Comparison of ENCODE assay signal across 8 cellular contexts in the genomic region with DNA sequence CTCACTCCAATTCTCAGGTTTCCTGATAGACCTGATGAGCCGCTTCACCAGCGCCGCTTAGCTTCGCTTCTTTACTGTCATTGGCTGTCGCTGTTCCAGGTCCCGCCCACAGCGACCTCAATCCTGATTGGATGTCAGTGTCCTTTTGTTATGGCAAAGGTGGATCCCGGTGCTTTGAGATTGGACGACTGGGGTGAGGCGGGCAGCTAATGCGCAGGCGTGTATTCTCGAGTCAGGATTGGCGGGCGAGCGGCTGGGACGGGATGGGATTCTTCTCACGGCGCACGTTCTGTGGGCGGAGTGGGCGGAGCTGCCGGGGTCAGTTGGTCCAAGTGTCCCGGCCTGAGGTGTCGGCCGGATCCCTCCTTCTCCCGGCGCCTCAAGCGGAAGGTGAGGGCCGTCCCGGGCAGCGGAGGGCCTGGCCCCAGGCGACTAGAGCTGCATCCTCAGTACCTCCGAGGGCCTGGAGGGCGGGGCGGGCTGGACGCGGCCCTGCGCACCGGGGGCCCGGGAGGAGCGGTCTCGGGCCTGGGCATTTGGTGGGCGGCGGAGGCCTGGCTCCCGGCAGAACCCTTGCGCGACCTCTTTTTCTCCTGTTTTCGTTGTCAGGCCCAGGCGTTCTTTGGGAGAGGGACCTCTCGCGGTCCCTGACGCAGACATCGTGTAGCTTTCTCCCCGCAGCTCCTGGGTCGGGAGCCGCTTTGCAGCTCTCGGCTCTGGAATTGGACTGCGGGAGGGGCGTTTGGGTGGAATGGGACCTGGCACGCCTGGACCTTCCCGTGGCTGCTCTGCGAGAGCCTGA. TPM values are rescaled to one million over a fixed set of nuclear protein-coding genes. Genes with fewer than 3 reads are reported as not detected.
DNase-seq lines count a peak whose midpoint lies in the region; ATAC-seq and TF ChIP-seq lines count a peak whose summit lies in the region.

A gene (plus strand): TSS at position 319 of the 802 bp plus-strand sequence. CDS start 5,525 bp downstream, outside the sequence.

- H3K27ac Mint-ChIP-seq in activated B cell treated with CpG ODN at 0.5 μM for 24 hours (peak within 1 kb of the TSS; percentile 74), immature natural killer cell (peak within 1 kb of the TSS in 4 of 6 donors; percentile 36 to 78 (median 74))

- POLR2A ChIA-PET in activated B cell treated with CpG ODN at 0.5 μM for 24 hours (lab: Charles Lee), result interaction anchor here (0.5 to 2.4 kb wide), 6 partner anchors 13 to 383 kb away, joined by 3 to 14 read pairs (median 5); a partner anchor contains a TSS

- H3K36me3 Mint-ChIP-seq in activated B cell treated with CpG ODN at 0.5 μM for 24 hours (ENCODE audit: low read depth) (no peaks in the 10 kb centered on the region), immature natural killer cell (peaks cover 0 to under 1% (median 0%) of the 10 kb centered on the region in 3 donors)

- H3K4me3 Mint-ChIP-seq in activated B cell treated with CpG ODN at 0.5 μM for 24 hours (no peak within 1 kb of the TSS), immature natural killer cell (peak within 1 kb of the TSS in 1 of 5 donors; percentile 83)

- in situ Hi-C loops in ACHN (cut with HindIII; ENCODE audit: low pct_ligation_motif_present, low pct_unique_long_range_greater_than_20kb, low sequenced_read_pairs), result no loop called here

- H3K27ac ChIP-seq in caudate nucleus (ENCODE audit: low read depth, low read length), result peak within 1 kb of the TSS; percentile 80

- DNase-seq in ACHN, result peak; percentile 98
- DNase-seq in NCI-H2227 (lab: John Stamatoyannopoulos, UW; ENCODE audit: unreplicated experiment), result peak; percentile 97
- peak; percentile 85 for DNase-seq in activated B cell treated with CpG ODN at 0.5 μM for 24 hours
- DNase-seq in caudate nucleus (lab: John Stamatoyannopoulos, UW), result peak; percentile 92 to 100 (median 99)
- peak; percentile 95 to 97 (median 96) for DNase-seq in immature natural killer cell
- DNase-seq in smooth muscle cell of the brain vasculature (ENCODE audit: low read depth, low spot score), result peak; percentile 98

- H3K4me1 Mint-ChIP-seq in activated B cell treated with CpG ODN at 0.5 μM for 24 hours (peaks cover 22% of the 10 kb centered on the region), immature natural killer cell (peaks cover 14 to 29% of the 10 kb centered on the region in 2 donors)

- CTCF ChIA-PET in activated B cell treated with CpG ODN at 0.5 μM for 24 hours (lab: Charles Lee), result interaction anchor here (0.9 to 6.3 kb wide), 7 partner anchors 10 to 637 kb away, joined by 3 to 53 read pairs (median 3); a partner anchor contains a TSS

- H3K27me3 Mint-ChIP-seq in activated B cell treated with CpG ODN at 0.5 μM for 24 hours, result no peaks in the 10 kb centered on the region
- peaks cover 0 to 6% (median 0%) of the 10 kb centered on the region in 3 donors for H3K27me3 Mint-ChIP-seq in immature natural killer cell (ENCODE audit: low read depth in 3 of 3)

- no peaks in the 10 kb centered on the region for H3K9me3 Mint-ChIP-seq in activated B cell treated with CpG ODN at 0.5 μM for 24 hours
- no peaks in the 10 kb centered on the region for H3K9me3 Mint-ChIP-seq in immature natural killer cell

- intact Hi-C loops in activated B cell treated with CpG ODN at 0.5 μM for 24 hours (cut with micrococcal nuclease), result loop anchor here (1.0 to 5.0 kb wide), 8 partner anchors 13 to 1264 kb away; a partner anchor contains a TSS

- peak; percentile 94 for ATAC-seq in GM18873 (IDR thresholded peaks at IDR 0.05; ENCODE audit: low FRiP score, unreplicated experiment)
- peak; percentile 91 for ATAC-seq in HG03139 (IDR thresholded peaks at IDR 0.05; ENCODE audit: unreplicated experiment)
- peak; percentile 95 for ATAC-seq in activated B cell treated with CpG ODN at 0.5 μM for 24 hours (ENCODE audit: low read depth)

- TF ChIP-seq CTCF in activated B cell treated with CpG ODN at 0.5 μM for 24 hours (IDR thresholded peaks at IDR 0.05), result no peak

RNA-seq across cellular contexts. Expression of the gene that starts here (rescaled TPM):
- 18.0 and 19.9 TPM in 2 replicates for total RNA-seq in activated B cell treated with CpG ODN at 0.5 μM for 24 hours
- polyA plus RNA-seq in immature natural killer cell, result 10 to 100 TPM; 31.5 to 68.7 (median 36.7) TPM

Comparison
In these comparisons a context has a peak if more than half of its experiments do, and no peak if none do; other contexts are left out.
1. Peak in every context shown above with its lines: DNase-seq, ATAC-seq and H3K27ac ChIP-seq.